23 cellular contexts compared by ENCODE assay signal in genomic region chr1:15286452-15286851, GRCh38. TPM values are rescaled to one million over a fixed set of nuclear protein-coding genes. Genes with fewer than 3 reads are reported as not detected.
"Had no signal": no experiment of that assay in that cellular context is flagged by ENCODE, and none has a peak within 500 bp of the region (broad histone marks: within the 10 kb centered on the region; RNA-seq: fewer than 3 reads in every experiment).

No MANE protein-coding gene starts in this region.

- H3K9ac ChIP-seq: SK-N-SH had no signal

- H3K27ac ChIP-seq: RWPE1 had no signal

- ATAC-seq: Panc1, PC-3 had no signal

- H3K9me3 ChIP-seq: SK-N-SH had no signal

- H3K4me2 ChIP-seq: SK-N-SH had no signal

- DNase-seq: KBM-7; MV-4-11; NCI-H1048; NCI-H1105; NCI-H1417; NCI-H1436 treated with DMSO at 0.1 percent for 48 hours; NCI-H1694; NCI-H187 treated with DMSO at 0.1 percent for 48 hours; NCI-H2171 treated with DMSO at 0.1 percent for 48 hours; NCI-H345; NCI-H446 treated with DMSO at 0.1 percent for 48 hours; NCI-H510A treated with DMSO at 0.1 percent for 48 hours; NCI-H526; NCI-H82; NK-92 treated with Interleukin-12 subunit alpha and Interleukin-12 subunit beta, amount 100 ng/mL, for 24 hours; PC-3; SHP77; SK-N-SH; SW 1271 had no signal

RNA-seq across cellular contexts. Expression of gene FHAD1, which starts 39.4 kb away (rescaled TPM):
- total RNA-seq: MCF 10A, OCI-LY7 had no signal
